Comparison of ENCODE assay signal across 1 cellular context in genomic region chr13:22002893-22003292, GRCh38.
TF ChIP-seq lines count a peak whose summit lies in the region.

No MANE protein-coding gene starts in this region.

TF ChIP-seq in WTC11, 78 proteins besides CTCF, POLR2A, EP300 and RAD21:
- TF ChIP-seq PRDM15 (CRISPR knock-in tag; IDR thresholded peaks at IDR 0.05) = no peak
